Comparison of ENCODE assay signal across 8 cellular contexts in genomic region chr6:31795616-31796298, GRCh38. TPM values are rescaled to one million over a fixed set of nuclear protein-coding genes. Genes with fewer than 3 reads are reported as not detected.
DNase-seq lines count a peak whose midpoint lies in the region; TF ChIP-seq lines count a peak whose summit lies in the region.

Gene VARS1, minus strand, starts transcription at chr6:31795752. Its CDS starts 535 bp downstream, at chr6:31795217.

- H3K27me3 ChIP-seq in DOHH2 (ENCODE audit: control insufficient read depth, low read length): no peaks in the 10 kb centered on the region
- no peaks in the 10 kb centered on the region for H3K27me3 ChIP-seq in MG63
- no peaks in the 10 kb centered on the region for H3K27me3 ChIP-seq in SJCRH30
- H3K27me3 ChIP-seq in neutrophil: no peaks in the 10 kb centered on the region

- peak within 1 kb of the TSS; percentile 89 for H3K4me2 ChIP-seq in DOHH2 (ENCODE audit: low read length)

- H3K79me2 ChIP-seq in DOHH2 (ENCODE audit: control insufficient read depth, low read length): peaks cover 38% of the 10 kb centered on the region

- H3K9me3 ChIP-seq in DOHH2 (ENCODE audit: control insufficient read depth, insufficient read depth, low read length) (no peaks in the 10 kb centered on the region), MG63 (no peaks in the 10 kb centered on the region), SJCRH30 (replicated peaks) (no peaks in the 10 kb centered on the region), neutrophil (no peaks in the 10 kb centered on the region)

- H3K4me1 ChIP-seq in DOHH2 (ENCODE audit: control insufficient read depth, low read length): peaks cover 46% of the 10 kb centered on the region
- no peaks in the 10 kb centered on the region for H3K4me1 ChIP-seq in SJCRH30
- peaks cover 30 to 31% of the 10 kb centered on the region in 2 experiments for H3K4me1 ChIP-seq in neutrophil (ENCODE audit: control insufficient read depth in 1 of 2, insufficient read depth in 1 of 2, low read depth in 1 of 2, low read length in 1 of 2)

- no peaks in the 10 kb centered on the region for H3K9me2 ChIP-seq in DOHH2 (replicated peaks; ENCODE audit: control insufficient read depth, low read length)

- H4K20me1 ChIP-seq in DOHH2 (ENCODE audit: control insufficient read depth, insufficient read depth, low read depth, low read length): no peaks in the 10 kb centered on the region

- H3K36me3 ChIP-seq in DOHH2 (ENCODE audit: control insufficient read depth, low read length): peaks cover 53% of the 10 kb centered on the region
- H3K36me3 ChIP-seq in MG63: peaks cover 6% of the 10 kb centered on the region
- H3K36me3 ChIP-seq in SJCRH30: peaks cover 20% of the 10 kb centered on the region
- no peaks in the 10 kb centered on the region for H3K36me3 ChIP-seq in neutrophil

- H3K27ac ChIP-seq in DOHH2 (ENCODE audit: low read depth, low read length) (peak within 1 kb of the TSS; percentile 71), SJCRH30 (peak within 1 kb of the TSS; percentile 84), neutrophil (peak within 1 kb of the TSS; percentile 99), substantia nigra (ENCODE audit: low read depth, low read length, poor library complexity, severe bottlenecking) (peak within 1 kb of the TSS; percentile 92)

- TF ChIP-seq CTCF in DOHH2 (IDR thresholded peaks at IDR 0.05; ENCODE audit: low read depth, low read length, poor library complexity, severe bottlenecking) (peak; percentile 68), neutrophil (IDR thresholded peaks at IDR 0.05) (peak; percentile 99)

- peaks cover 17% of the 10 kb centered on the region for H3F3A ChIP-seq in DOHH2 (ENCODE audit: control insufficient read depth, insufficient read depth)

- peak; percentile 68 for DNase-seq in GOT3 (lab: John Stamatoyannopoulos, UW)
- peak; percentile 90 for DNase-seq in MG63
- peak; percentile 91 to 92 for DNase-seq in SJCRH30
- DNase-seq in activated gamma-delta T cell treated with anti-CD3 and anti-CD28 coated beads, Interleukin-2, amount 50 U/mL, for 16 hours (ENCODE audit: low read depth): peak; percentile 70
- DNase-seq in foreskin melanocyte: peak; percentile 80
- peak; percentile 46 to 96 (median 82) for DNase-seq in substantia nigra (lab: John Stamatoyannopoulos, UW)

- H3K4me3 ChIP-seq in DOHH2 (ENCODE audit: low read length) (peak within 1 kb of the TSS; percentile 97), MG63 (peak within 1 kb of the TSS; percentile 85), SJCRH30 (peak within 1 kb of the TSS; percentile 88), neutrophil (ENCODE audit: low read depth in 1 of 2, low read length in 1 of 2) (peak within 1 kb of the TSS; percentile 87 to 90)

RNA-seq across cellular contexts. Expression of gene VARS1, which starts in this region (rescaled TPM):
- total RNA-seq in MG63 (2014; rRNA removed; shearing (Covaris generic); ENCODE audit: low replicate concordance): 58.8 and 107 TPM in 2 replicates
- 42.5 and 45.8 TPM in 2 replicates for total RNA-seq in SJCRH30 (2014; rRNA removed; shearing (Covaris generic))

Comparison
In these comparisons a context has a peak if more than half of its experiments do, and no peak if none do; other contexts are left out.
1. Peak in every context shown above with its lines: DNase-seq, H3K4me3 ChIP-seq and H3K27ac ChIP-seq.